Comparison of ENCODE assay signal across 1 cellular context in genomic region chr19:15540435-15540834, GRCh38.
A peak's percentile ranks its signal among the peaks of the same experiment; 100 is the strongest.
TF ChIP-seq lines count a peak whose summit lies in the region.

No MANE protein-coding gene starts in this region.

TF ChIP-seq in HepG2, 621 proteins besides CTCF, POLR2A, EP300 and RAD21 (continued from another document and continues in another):
- TF ChIP-seq, protein P1, sequence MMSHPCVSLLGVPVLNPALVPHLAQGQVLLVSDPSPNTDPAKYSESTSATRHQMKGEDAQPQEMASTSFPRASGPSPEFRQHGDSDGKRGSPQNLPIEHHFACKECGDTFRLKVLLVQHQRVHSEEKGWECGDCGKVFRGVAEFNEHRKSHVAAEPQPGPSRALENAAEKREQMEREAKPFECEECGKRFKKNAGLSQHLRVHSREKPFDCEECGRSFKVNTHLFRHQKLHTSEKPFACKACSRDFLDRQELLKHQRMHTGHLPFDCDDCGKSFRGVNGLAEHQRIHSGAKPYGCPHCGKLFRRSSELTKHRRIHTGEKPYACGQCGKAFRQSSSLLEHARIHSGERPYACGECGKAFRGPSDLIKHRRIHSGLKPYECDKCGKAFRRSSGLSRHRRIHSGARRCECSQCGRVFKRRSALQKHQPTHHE (CRISPR knock-in tag; IDR thresholded peaks at IDR 0.05; ENCODE audit: borderline replicate concordance), result no peak
- no peak; the same call in 1 of the 2 replicates for TF ChIP-seq MTA1 (CRISPR knock-in tag; IDR thresholded peaks at IDR 0.05; ENCODE audit: borderline replicate concordance)
- no peak for TF ChIP-seq SOX6 (IDR thresholded peaks at IDR 0.05)
- TF ChIP-seq SOX6 (CRISPR knock-in tag; IDR thresholded peaks at IDR 0.05), result peak; percentile 29; the same call in 1 of the 2 replicates
- TF ChIP-seq, protein P2, sequence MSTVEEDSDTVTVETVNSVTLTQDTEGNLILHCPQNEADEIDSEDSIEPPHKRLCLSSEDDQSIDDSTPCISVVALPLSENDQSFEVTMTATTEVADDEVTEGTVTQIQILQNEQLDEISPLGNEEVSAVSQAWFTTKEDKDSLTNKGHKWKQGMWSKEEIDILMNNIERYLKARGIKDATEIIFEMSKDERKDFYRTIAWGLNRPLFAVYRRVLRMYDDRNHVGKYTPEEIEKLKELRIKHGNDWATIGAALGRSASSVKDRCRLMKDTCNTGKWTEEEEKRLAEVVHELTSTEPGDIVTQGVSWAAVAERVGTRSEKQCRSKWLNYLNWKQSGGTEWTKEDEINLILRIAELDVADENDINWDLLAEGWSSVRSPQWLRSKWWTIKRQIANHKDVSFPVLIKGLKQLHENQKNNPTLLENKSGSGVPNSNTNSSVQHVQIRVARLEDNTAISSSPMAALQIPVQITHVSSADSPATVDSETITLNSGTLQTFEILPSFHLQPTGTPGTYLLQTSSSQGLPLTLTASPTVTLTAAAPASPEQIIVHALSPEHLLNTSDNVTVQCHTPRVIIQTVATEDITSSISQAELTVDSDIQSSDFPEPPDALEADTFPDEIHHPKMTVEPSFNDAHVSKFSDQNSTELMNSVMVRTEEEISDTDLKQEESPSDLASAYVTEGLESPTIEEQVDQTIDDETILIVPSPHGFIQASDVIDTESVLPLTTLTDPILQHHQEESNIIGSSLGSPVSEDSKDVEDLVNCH (CRISPR knock-in tag; IDR thresholded peaks at IDR 0.05), result no peak
- TF ChIP-seq PHB2 (IDR thresholded peaks at IDR 0.05; ENCODE audit: partially characterized antibody), result no peak
- no peak for TF ChIP-seq HDAC2 (CRISPR knock-in tag; IDR thresholded peaks at IDR 0.05)
- no peak for TF ChIP-seq ZNF674 (CRISPR knock-in tag; IDR thresholded peaks at IDR 0.05; ENCODE audit: low read depth)
- peak; percentile 68; the same call in 1 of the 2 replicates for TF ChIP-seq MIER2 (CRISPR knock-in tag; IDR thresholded peaks at IDR 0.05)
- no peak for TF ChIP-seq ZNF501 (CRISPR knock-in tag; IDR thresholded peaks at IDR 0.05)
- TF ChIP-seq HHEX (CRISPR knock-in tag; IDR thresholded peaks at IDR 0.05), result no peak
- no peak for TF ChIP-seq WIZ (CRISPR knock-in tag; IDR thresholded peaks at IDR 0.05)
- no peak for TF ChIP-seq RNF2 (conservative IDR thresholded peaks at IDR 0.05; ENCODE audit: low read depth)
- TF ChIP-seq, protein P3, sequence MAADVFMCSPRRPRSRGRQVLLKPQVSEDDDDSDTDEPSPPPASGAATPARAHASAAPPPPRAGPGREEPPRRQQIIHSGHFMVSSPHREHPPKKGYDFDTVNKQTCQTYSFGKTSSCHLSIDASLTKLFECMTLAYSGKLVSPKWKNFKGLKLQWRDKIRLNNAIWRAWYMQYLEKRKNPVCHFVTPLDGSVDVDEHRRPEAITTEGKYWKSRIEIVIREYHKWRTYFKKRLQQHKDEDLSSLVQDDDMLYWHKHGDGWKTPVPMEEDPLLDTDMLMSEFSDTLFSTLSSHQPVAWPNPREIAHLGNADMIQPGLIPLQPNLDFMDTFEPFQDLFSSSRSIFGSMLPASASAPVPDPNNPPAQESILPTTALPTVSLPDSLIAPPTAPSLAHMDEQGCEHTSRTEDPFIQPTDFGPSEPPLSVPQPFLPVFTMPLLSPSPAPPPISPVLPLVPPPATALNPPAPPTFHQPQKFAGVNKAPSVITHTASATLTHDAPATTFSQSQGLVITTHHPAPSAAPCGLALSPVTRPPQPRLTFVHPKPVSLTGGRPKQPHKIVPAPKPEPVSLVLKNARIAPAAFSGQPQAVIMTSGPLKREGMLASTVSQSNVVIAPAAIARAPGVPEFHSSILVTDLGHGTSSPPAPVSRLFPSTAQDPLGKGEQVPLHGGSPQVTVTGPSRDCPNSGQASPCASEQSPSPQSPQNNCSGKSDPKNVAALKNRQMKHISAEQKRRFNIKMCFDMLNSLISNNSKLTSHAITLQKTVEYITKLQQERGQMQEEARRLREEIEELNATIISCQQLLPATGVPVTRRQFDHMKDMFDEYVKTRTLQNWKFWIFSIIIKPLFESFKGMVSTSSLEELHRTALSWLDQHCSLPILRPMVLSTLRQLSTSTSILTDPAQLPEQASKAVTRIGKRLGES (CRISPR knock-in tag; IDR thresholded peaks at IDR 0.05; ENCODE audit: borderline replicate concordance), result no peak
- no peak for TF ChIP-seq ZNF629 (CRISPR knock-in tag; conservative IDR thresholded peaks at IDR 0.05)
- no peak for TF ChIP-seq ZNF605 (CRISPR knock-in tag; IDR thresholded peaks at IDR 0.05)
- TF ChIP-seq ZNF879 (CRISPR knock-in tag; IDR thresholded peaks at IDR 0.05), result no peak
- TF ChIP-seq ZNF446 (CRISPR knock-in tag; IDR thresholded peaks at IDR 0.05), result no peak
- TF ChIP-seq CBX1 (IDR thresholded peaks at IDR 0.05; ENCODE audit: low read depth), result no peak
- TF ChIP-seq NFIC (IDR thresholded peaks at IDR 0.05; ENCODE audit: low read length), result peak; percentile 46; the same call in 1 of the 2 replicates
- no peak for TF ChIP-seq ZNF563 (CRISPR knock-in tag; IDR thresholded peaks at IDR 0.05)
- TF ChIP-seq, protein P4, sequence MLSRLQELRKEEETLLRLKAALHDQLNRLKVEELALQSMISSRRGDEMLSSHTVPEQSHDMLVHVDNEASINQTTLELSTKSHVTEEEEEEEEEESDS (CRISPR knock-in tag; IDR thresholded peaks at IDR 0.05; ENCODE audit: borderline replicate concordance), result no peak
- TF ChIP-seq DMAP1 (CRISPR knock-in tag; IDR thresholded peaks at IDR 0.05), result no peak
- TF ChIP-seq FOSL1 (CRISPR knock-in tag; IDR thresholded peaks at IDR 0.05; ENCODE audit: borderline replicate concordance), result no peak
- TF ChIP-seq KDM2A (CRISPR knock-in tag; IDR thresholded peaks at IDR 0.05; ENCODE audit: borderline replicate concordance, low read depth), result no peak
- TF ChIP-seq UBTF (CRISPR knock-in tag; IDR thresholded peaks at IDR 0.05), result no peak
- no peak for TF ChIP-seq LCORL (IDR thresholded peaks at IDR 0.05)
- no peak for TF ChIP-seq LCORL (CRISPR knock-in tag; IDR thresholded peaks at IDR 0.05)
- TF ChIP-seq, protein P5, sequence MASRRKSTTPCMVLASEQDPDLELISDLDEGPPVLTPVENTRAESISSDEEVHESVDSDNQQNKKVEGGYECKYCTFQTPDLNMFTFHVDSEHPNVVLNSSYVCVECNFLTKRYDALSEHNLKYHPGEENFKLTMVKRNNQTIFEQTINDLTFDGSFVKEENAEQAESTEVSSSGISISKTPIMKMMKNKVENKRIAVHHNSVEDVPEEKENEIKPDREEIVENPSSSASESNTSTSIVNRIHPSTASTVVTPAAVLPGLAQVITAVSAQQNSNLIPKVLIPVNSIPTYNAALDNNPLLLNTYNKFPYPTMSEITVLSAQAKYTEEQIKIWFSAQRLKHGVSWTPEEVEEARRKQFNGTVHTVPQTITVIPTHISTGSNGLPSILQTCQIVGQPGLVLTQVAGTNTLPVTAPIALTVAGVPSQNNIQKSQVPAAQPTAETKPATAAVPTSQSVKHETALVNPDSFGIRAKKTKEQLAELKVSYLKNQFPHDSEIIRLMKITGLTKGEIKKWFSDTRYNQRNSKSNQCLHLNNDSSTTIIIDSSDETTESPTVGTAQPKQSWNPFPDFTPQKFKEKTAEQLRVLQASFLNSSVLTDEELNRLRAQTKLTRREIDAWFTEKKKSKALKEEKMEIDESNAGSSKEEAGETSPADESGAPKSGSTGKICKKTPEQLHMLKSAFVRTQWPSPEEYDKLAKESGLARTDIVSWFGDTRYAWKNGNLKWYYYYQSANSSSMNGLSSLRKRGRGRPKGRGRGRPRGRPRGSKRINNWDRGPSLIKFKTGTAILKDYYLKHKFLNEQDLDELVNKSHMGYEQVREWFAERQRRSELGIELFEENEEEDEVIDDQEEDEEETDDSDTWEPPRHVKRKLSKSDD (CRISPR knock-in tag; IDR thresholded peaks at IDR 0.05; ENCODE audit: low read depth), result no peak
- TF ChIP-seq, protein P6, sequence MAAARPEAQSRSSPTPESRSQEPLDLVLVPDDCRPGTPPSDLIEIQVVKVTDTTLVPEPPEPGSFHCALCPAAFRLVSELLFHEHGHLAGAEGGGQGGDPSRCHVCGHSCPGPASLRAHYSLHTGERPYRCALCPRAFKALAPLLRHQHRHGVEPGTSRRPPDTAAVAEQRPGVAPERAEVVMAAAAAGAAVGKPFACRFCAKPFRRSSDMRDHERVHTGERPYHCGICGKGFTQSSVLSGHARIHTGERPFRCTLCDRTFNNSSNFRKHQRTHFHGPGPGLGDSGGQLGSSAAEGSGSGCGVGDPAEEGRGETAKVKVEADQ (CRISPR knock-in tag; IDR thresholded peaks at IDR 0.05; ENCODE audit: borderline replicate concordance), result no peak
- no peak for TF ChIP-seq SIN3A (IDR thresholded peaks at IDR 0.05; ENCODE audit: borderline replicate concordance, low read depth, low read length)
- TF ChIP-seq CREB1 (IDR thresholded peaks at IDR 0.05), result no peak; the same call in 1 of the 2 replicates
- peak; percentile 82 for TF ChIP-seq CREB1 (CRISPR knock-in tag; IDR thresholded peaks at IDR 0.05)
- TF ChIP-seq FOXM1 (CRISPR knock-in tag; IDR thresholded peaks at IDR 0.05), result no peak
- no peak for TF ChIP-seq TEAD3 (CRISPR knock-in tag; optimal IDR thresholded peaks at IDR 0.05; ENCODE audit: borderline replicate concordance)
- TF ChIP-seq NR2F1 (CRISPR knock-in tag; IDR thresholded peaks at IDR 0.05), result no peak
- TF ChIP-seq E2F5 (CRISPR knock-in tag; conservative IDR thresholded peaks at IDR 0.05), result no peak
- peak; percentile 59 for TF ChIP-seq PAXIP1 (CRISPR knock-in tag; conservative IDR thresholded peaks at IDR 0.05)
- no peak for TF ChIP-seq ZNF577 (CRISPR knock-in tag; IDR thresholded peaks at IDR 0.05; ENCODE audit: borderline replicate concordance, low read depth)
- TF ChIP-seq NONO (IDR thresholded peaks at IDR 0.05), result no peak
- TF ChIP-seq NONO (CRISPR knock-in tag; conservative IDR thresholded peaks at IDR 0.05), result no peak
- TF ChIP-seq HOXA9 (CRISPR knock-in tag; IDR thresholded peaks at IDR 0.05; ENCODE audit: borderline replicate concordance), result no peak
- no peak for TF ChIP-seq CHD4 (IDR thresholded peaks at IDR 0.05; ENCODE audit: borderline replicate concordance, low read length)
- TF ChIP-seq NFYB (CRISPR knock-in tag; IDR thresholded peaks at IDR 0.05), result no peak
- TF ChIP-seq ZFP41 (CRISPR knock-in tag; IDR thresholded peaks at IDR 0.05; ENCODE audit: borderline replicate concordance), result no peak
- TF ChIP-seq STAT6 (CRISPR knock-in tag; IDR thresholded peaks at IDR 0.05; ENCODE audit: borderline replicate concordance), result no peak
- no peak for TF ChIP-seq KDM5A (IDR thresholded peaks at IDR 0.05; ENCODE audit: borderline replicate concordance, low read length)
- no peak for TF ChIP-seq ZNF317 (CRISPR knock-in tag; IDR thresholded peaks at IDR 0.05)
- TF ChIP-seq ARNTL (CRISPR knock-in tag; IDR thresholded peaks at IDR 0.05), result no peak
- no peak for TF ChIP-seq SUZ12 (IDR thresholded peaks at IDR 0.05; ENCODE audit: low read depth, low read length)
